10 cellular contexts compared by ENCODE assay signal in the genomic region with DNA sequence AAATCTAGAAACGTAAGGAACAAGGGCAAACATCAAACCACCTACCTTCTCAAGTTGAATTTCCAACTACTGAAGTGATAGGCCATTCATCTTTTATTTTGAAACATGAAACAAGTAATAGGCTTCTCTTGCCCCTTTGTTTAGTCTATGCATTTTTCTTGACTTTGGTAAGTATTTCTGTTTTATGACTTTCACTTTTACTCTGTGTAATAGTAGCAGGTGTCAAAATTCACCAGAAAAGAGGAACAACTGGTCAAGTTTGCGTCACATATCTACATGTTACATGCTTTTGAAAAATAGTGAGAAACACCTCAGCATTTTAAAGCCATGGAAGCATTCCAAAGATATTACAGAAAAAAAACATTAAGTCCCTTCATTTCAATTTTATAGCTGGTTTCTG.
A peak's percentile ranks its signal among the peaks of the same experiment; 100 is the strongest.
DNase-seq lines count a peak whose midpoint lies in the region; ATAC-seq, FAIRE-seq and TF ChIP-seq lines count a peak whose summit lies in the region.
"Had no signal": no experiment of that assay in that cellular context is flagged by ENCODE, and none has a peak within 500 bp of the region (broad histone marks: within the 10 kb centered on the region; RNA-seq: fewer than 3 reads in every experiment).

No MANE protein-coding gene starts in this region.

- no peaks in the 10 kb centered on the region for H3K79me2 ChIP-seq in OCI-LY1 (ENCODE audit: insufficient read depth, low read length)

- no peaks in the 10 kb centered on the region for H3K4me1 ChIP-seq in A549
- peaks cover 36% of the 10 kb centered on the region for H3K4me1 ChIP-seq in OCI-LY1 (ENCODE audit: insufficient read depth, low read length, severe bottlenecking)
- peaks cover 0 to 10% (median 0%) of the 10 kb centered on the region in 4 donors for H3K4me1 ChIP-seq in esophagus muscularis mucosa

- no peaks in the 10 kb centered on the region for H3F3A ChIP-seq in OCI-LY1 (ENCODE audit: insufficient read depth, low read length)

- no peak for TF ChIP-seq CTCF in A549 (IDR thresholded peaks at IDR 0.05)
- TF ChIP-seq CTCF in OCI-LY1 (IDR thresholded peaks at IDR 0.05; ENCODE audit: low read length) = no peak
- TF ChIP-seq CTCF in esophagus muscularis mucosa (IDR thresholded peaks at IDR 0.05) = no peak

- POLR2A ChIA-PET in A549 (lab: Yijun Ruan, JAX) = no interaction called here

- no peak for TF ChIP-seq EP300 in A549 (IDR thresholded peaks at IDR 0.05)
- no peak for TF ChIP-seq EP300 in esophagus muscularis mucosa (IDR thresholded peaks at IDR 0.05)

- DNase-seq in A549 (ENCODE audit: low read depth in 1 of 2, low spot score in 1 of 2) (no peak), esophagus muscularis mucosa (ENCODE audit: extremely low spot score) (no peak), superior temporal gyrus (ENCODE audit: extremely low spot score) (no peak), C1 segment of cervical spinal cord (lab: John Stamatoyannopoulos, UW) (no peak), NCI-H2196 treated with DMSO at 0.1 percent for 48 hours (lab: John Stamatoyannopoulos, UW; ENCODE audit: unreplicated experiment) (no peak)
- DNase-seq: stomach, WERI-Rb-1 had no signal

- no peaks in the 10 kb centered on the region for H3K9me3 ChIP-seq in A549
- H3K9me3 ChIP-seq in OCI-LY1 (ENCODE audit: low read length) = no peaks in the 10 kb centered on the region
- no peaks in the 10 kb centered on the region for H3K9me3 ChIP-seq in esophagus muscularis mucosa
- H3K9me3 ChIP-seq: stomach had no signal

- H3K4me2 ChIP-seq in A549 (no peak overlapping the region), OCI-LY1 (ENCODE audit: low read length) (peak overlapping the region; percentile 53)

- H2AFZ ChIP-seq in OCI-LY1 (ENCODE audit: low read length) = no peak overlapping the region

- no peak overlapping the region for H3K4me3 ChIP-seq in A549
- no peak overlapping the region for H3K4me3 ChIP-seq in OCI-LY1 (ENCODE audit: low read depth, low read length, poor library complexity, severe bottlenecking)
- no peak overlapping the region for H3K4me3 ChIP-seq in esophagus muscularis mucosa
- H3K4me3 ChIP-seq: stomach had no signal

- no peak for TF ChIP-seq POLR2A in A549 (IDR thresholded peaks at IDR 0.05; ENCODE audit: low read length)
- no peak for TF ChIP-seq POLR2A in esophagus muscularis mucosa (IDR thresholded peaks at IDR 0.05; ENCODE audit: low read depth)

- H3K27me3 ChIP-seq in OCI-LY1 (ENCODE audit: insufficient read depth, low read length) (no peaks in the 10 kb centered on the region), esophagus muscularis mucosa (no peaks in the 10 kb centered on the region)
- H3K27me3 ChIP-seq: stomach had no signal

- 35% methylated on average over 2 of the region's 2 CpGs for WGBS in A549 (ENCODE audit: missing lambda C conversion rate)
- WGBS in esophagus muscularis mucosa = 50% methylated on average over 2 of the region's 2 CpGs

- intact Hi-C loops in esophagus muscularis mucosa (cut with DNase I) = no loop called here

- H3K27ac ChIP-seq in A549 = no peak overlapping the region
- peak overlapping the region; percentile 90 for H3K27ac ChIP-seq in OCI-LY1 (ENCODE audit: low read depth, low read length, poor library complexity, severe bottlenecking)
- H3K27ac ChIP-seq in esophagus muscularis mucosa (replicated peaks in 1 of 4) = peak overlapping the region in 1 of 4 donors; percentile 7
- H3K27ac ChIP-seq: stomach, WERI-Rb-1 had no signal

- H3K9me2 ChIP-seq in OCI-LY1 (ENCODE audit: low read depth, low read length) = no peaks in the 10 kb centered on the region

- FAIRE-seq in A549 (lab: Jason Lieb, UNC) = peak; percentile 32

- no peaks in the 10 kb centered on the region for H4K20me1 ChIP-seq in OCI-LY1 (ENCODE audit: insufficient read depth, low read length)

- TF ChIP-seq RAD21 in A549 (conservative IDR thresholded peaks at IDR 0.05 in 1 of 2, IDR thresholded peaks at IDR 0.05 in 1 of 2) = no peak

- ATAC-seq in A549 (no peak), GM19438 (IDR thresholded peaks at IDR 0.05; ENCODE audit: low read depth, unreplicated experiment) (peak; percentile 89), HG03025 (IDR thresholded peaks at IDR 0.05; ENCODE audit: low FRiP score, unreplicated experiment) (peak; percentile 87)

- peak overlapping the region; percentile 19; the same call in 1 of the 2 replicates for H3K9ac ChIP-seq in OCI-LY1 (ENCODE audit: low read length)

- CTCF ChIA-PET in A549 (lab: Yijun Ruan, JAX) = interaction anchor here (1.0 kb wide), 2 partner anchors 9 to 10 kb away, joined by 3 to 4 read pairs; no protein-coding TSS in a partner anchor

- H3K36me3 ChIP-seq in OCI-LY1 (ENCODE audit: insufficient read depth, low read length) = no peaks in the 10 kb centered on the region
- H3K36me3 ChIP-seq in esophagus muscularis mucosa = no peaks in the 10 kb centered on the region
- H3K36me3 ChIP-seq: stomach, WERI-Rb-1 had no signal

TF ChIP-seq in A549, 52 proteins besides CTCF, POLR2A, EP300 and RAD21:
- no peak for TF ChIP-seq SMC3 (IDR thresholded peaks at IDR 0.05)
- TF ChIP-seq CBX8 (IDR thresholded peaks at IDR 0.05) = no peak
- TF ChIP-seq FOSL2 (IDR thresholded peaks at IDR 0.05) = no peak
- no peak for TF ChIP-seq FOSL2 (CRISPR knock-in tag; IDR thresholded peaks at IDR 0.05)
- no peak for TF ChIP-seq PHF8 (IDR thresholded peaks at IDR 0.05; ENCODE audit: borderline replicate concordance, low read depth)
- no peak for TF ChIP-seq ESRRA (IDR thresholded peaks at IDR 0.05; ENCODE audit: borderline replicate concordance, low read length)
- no peak for TF ChIP-seq RCOR1 (IDR thresholded peaks at IDR 0.05; ENCODE audit: low read depth, low read length)
- TF ChIP-seq CHD2 (IDR thresholded peaks at IDR 0.05; ENCODE audit: low read length, partially characterized antibody) = no peak
- TF ChIP-seq, protein P1, sequence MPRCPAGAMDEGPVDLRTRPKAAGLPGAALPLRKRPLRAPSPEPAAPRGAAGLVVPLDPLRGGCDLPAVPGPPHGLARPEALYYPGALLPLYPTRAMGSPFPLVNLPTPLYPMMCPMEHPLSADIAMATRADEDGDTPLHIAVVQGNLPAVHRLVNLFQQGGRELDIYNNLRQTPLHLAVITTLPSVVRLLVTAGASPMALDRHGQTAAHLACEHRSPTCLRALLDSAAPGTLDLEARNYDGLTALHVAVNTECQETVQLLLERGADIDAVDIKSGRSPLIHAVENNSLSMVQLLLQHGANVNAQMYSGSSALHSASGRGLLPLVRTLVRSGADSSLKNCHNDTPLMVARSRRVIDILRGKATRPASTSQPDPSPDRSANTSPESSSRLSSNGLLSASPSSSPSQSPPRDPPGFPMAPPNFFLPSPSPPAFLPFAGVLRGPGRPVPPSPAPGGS (IDR thresholded peaks at IDR 0.05) = no peak
- no peak for TF ChIP-seq MYC (IDR thresholded peaks at IDR 0.05; ENCODE audit: borderline replicate concordance, low read length)

Comparison
In these comparisons a context has a peak if more than half of its experiments do, and no peak if none do; other contexts are left out.
1. ATAC-seq: peak in GM19438 (single experiment) and HG03025 (single experiment); none in A549 (0 of 2).